In genomic region chr7:134856141-134856540, GRCh38 we compare ENCODE assay signal across 11 cellular contexts.
A peak's percentile ranks its signal among the peaks of the same experiment; 100 is the strongest.
DNase-seq lines count a peak whose midpoint lies in the region; ATAC-seq and TF ChIP-seq lines count a peak whose summit lies in the region.
"Had no signal": no experiment of that assay in that cellular context is flagged by ENCODE, and none has a peak within 500 bp of the region (broad histone marks: within the 10 kb centered on the region; RNA-seq: fewer than 3 reads in every experiment).

No MANE protein-coding gene starts in this region.

- no peak for DNase-seq in CD8-positive, alpha-beta T cell
- DNase-seq in fibroblast of peridontal ligament (ENCODE audit: extremely low read depth) (peak; percentile 79), SIG-M5 treated with dmso at 0.1 percent for 504 hours (lab: John Stamatoyannopoulos, UW; ENCODE audit: unreplicated experiment) (no peak), HuH-7 (ENCODE audit: low spot score) (no peak), WERI-Rb-1 (no peak)
- DNase-seq: NCI-H2171, retina had no signal

- no peaks in the 10 kb centered on the region for H3K27me3 ChIP-seq in CD8-positive, alpha-beta T cell (ENCODE audit: insufficient read depth, low read length)
- no peaks in the 10 kb centered on the region for H3K27me3 ChIP-seq in rectal smooth muscle tissue (ENCODE audit: control insufficient read depth, insufficient read depth, low read length)
- H3K27me3 ChIP-seq in WERI-Rb-1 (ENCODE audit: insufficient read depth, low read depth, severe bottlenecking) = no peaks in the 10 kb centered on the region

- H3K36me3 ChIP-seq in CD8-positive, alpha-beta T cell (ENCODE audit: insufficient read depth, low read length) = no peaks in the 10 kb centered on the region
- no peaks in the 10 kb centered on the region for H3K36me3 ChIP-seq in rectal smooth muscle tissue (ENCODE audit: control insufficient read depth, insufficient read depth, low read length)
- H3K36me3 ChIP-seq in WERI-Rb-1 = no peaks in the 10 kb centered on the region

- H3K4me1 Mint-ChIP-seq in CD8-positive, alpha-beta T cell (ENCODE audit: low read depth) = peaks cover 22% of the 10 kb centered on the region

- H3K4me1 ChIP-seq in CD8-positive, alpha-beta T cell (ENCODE audit: insufficient read depth, low read length) = peaks cover 9% of the 10 kb centered on the region
- peaks cover 38% of the 10 kb centered on the region for H3K4me1 ChIP-seq in rectal smooth muscle tissue (ENCODE audit: control insufficient read depth, insufficient read depth, low read length)

- no peak overlapping the region for H3K4me3 Mint-ChIP-seq in CD8-positive, alpha-beta T cell

- POLR2A ChIA-PET in CD8-positive, alpha-beta T cell (lab: Charles Lee) = interaction anchor here (0.5 to 1.1 kb wide), 2 partner anchors 9 to 1436 kb away, joined by 3 read pairs; no protein-coding TSS in a partner anchor

- H3K27ac ChIP-seq in CD8-positive, alpha-beta T cell (ENCODE audit: low read depth, low read length) = no peak overlapping the region
- peak overlapping the region; percentile 69 for H3K27ac ChIP-seq in rectal smooth muscle tissue (ENCODE audit: low read depth, low read length)
- H3K27ac ChIP-seq in WERI-Rb-1 = no peak overlapping the region
- H3K27ac ChIP-seq: RWPE1 had no signal

- no peak overlapping the region for H3K4me3 ChIP-seq in CD8-positive, alpha-beta T cell (ENCODE audit: low read depth, low read length)
- no peak overlapping the region for H3K4me3 ChIP-seq in rectal smooth muscle tissue (ENCODE audit: low read length)
- no peak overlapping the region for H3K4me3 ChIP-seq in WERI-Rb-1 (ENCODE audit: low read depth, low read length)

- H3K9ac ChIP-seq in rectal smooth muscle tissue (ENCODE audit: low read length) = no peak overlapping the region

- CTCF ChIA-PET in CD8-positive, alpha-beta T cell (lab: Charles Lee) = interaction anchor here (1.0 to 1.1 kb wide), 2 partner anchors 10 to 18 kb away, joined by 3 read pairs; no protein-coding TSS in a partner anchor

- no peak for TF ChIP-seq CTCF in CD8-positive, alpha-beta T cell (IDR thresholded peaks at IDR 0.05)
- TF ChIP-seq CTCF in WERI-Rb-1 (IDR thresholded peaks at IDR 0.05; ENCODE audit: low read depth, low read length) = no peak

- peak overlapping the region; percentile 8 for H3K27ac Mint-ChIP-seq in CD8-positive, alpha-beta T cell

- H3K9me3 Mint-ChIP-seq in CD8-positive, alpha-beta T cell = no peaks in the 10 kb centered on the region

- no peaks in the 10 kb centered on the region for H3K9me3 ChIP-seq in CD8-positive, alpha-beta T cell (ENCODE audit: low read length)
- H3K9me3 ChIP-seq in WERI-Rb-1 (ENCODE audit: severe bottlenecking) = no peaks in the 10 kb centered on the region

- no peak for ATAC-seq in CD8-positive, alpha-beta T cell
- ATAC-seq in SK-N-SH treated with all-trans-retinoic acid at 6 μM for 48 hours = peak; percentile 47
- ATAC-seq in GM21526 (IDR thresholded peaks at IDR 0.05; ENCODE audit: low FRiP score, unreplicated experiment) = no peak

- H3K27me3 Mint-ChIP-seq in CD8-positive, alpha-beta T cell (ENCODE audit: low read depth) = no peaks in the 10 kb centered on the region

- intact Hi-C loops in CD8-positive, alpha-beta T cell (cut with DNase I, micrococcal nuclease) = no loop called here

- H3K36me3 Mint-ChIP-seq in CD8-positive, alpha-beta T cell = peaks cover 3% of the 10 kb centered on the region

TF ChIP-seq in SK-N-SH treated with all-trans-retinoic acid at 6 μM for 48 hours, 23 proteins besides CTCF, POLR2A, EP300 and RAD21:
- peak; percentile 16; the same call in 1 of the 2 replicates for TF ChIP-seq TCF4 (CRISPR knock-in tag; IDR thresholded peaks at IDR 0.05; ENCODE audit: borderline replicate concordance)
- no peak for TF ChIP-seq ISL1 (CRISPR knock-in tag; IDR thresholded peaks at IDR 0.05)
- no peak for TF ChIP-seq ARNTL (CRISPR knock-in tag; IDR thresholded peaks at IDR 0.05; ENCODE audit: borderline replicate concordance, low read depth)
- TF ChIP-seq CREB5 (CRISPR knock-in tag; IDR thresholded peaks at IDR 0.05; ENCODE audit: low read depth) = no peak
- no peak for TF ChIP-seq TSHZ2 (CRISPR knock-in tag; IDR thresholded peaks at IDR 0.05)
- TF ChIP-seq PATZ1 (CRISPR knock-in tag; IDR thresholded peaks at IDR 0.05; ENCODE audit: borderline replicate concordance) = no peak
- TF ChIP-seq ZNF70 (CRISPR knock-in tag; IDR thresholded peaks at IDR 0.05) = no peak
- no peak for TF ChIP-seq ZNF565 (CRISPR knock-in tag; conservative IDR thresholded peaks at IDR 0.05; ENCODE audit: low read depth)
- TF ChIP-seq RARB (CRISPR knock-in tag; IDR thresholded peaks at IDR 0.05) = no peak
